In the genomic region with DNA sequence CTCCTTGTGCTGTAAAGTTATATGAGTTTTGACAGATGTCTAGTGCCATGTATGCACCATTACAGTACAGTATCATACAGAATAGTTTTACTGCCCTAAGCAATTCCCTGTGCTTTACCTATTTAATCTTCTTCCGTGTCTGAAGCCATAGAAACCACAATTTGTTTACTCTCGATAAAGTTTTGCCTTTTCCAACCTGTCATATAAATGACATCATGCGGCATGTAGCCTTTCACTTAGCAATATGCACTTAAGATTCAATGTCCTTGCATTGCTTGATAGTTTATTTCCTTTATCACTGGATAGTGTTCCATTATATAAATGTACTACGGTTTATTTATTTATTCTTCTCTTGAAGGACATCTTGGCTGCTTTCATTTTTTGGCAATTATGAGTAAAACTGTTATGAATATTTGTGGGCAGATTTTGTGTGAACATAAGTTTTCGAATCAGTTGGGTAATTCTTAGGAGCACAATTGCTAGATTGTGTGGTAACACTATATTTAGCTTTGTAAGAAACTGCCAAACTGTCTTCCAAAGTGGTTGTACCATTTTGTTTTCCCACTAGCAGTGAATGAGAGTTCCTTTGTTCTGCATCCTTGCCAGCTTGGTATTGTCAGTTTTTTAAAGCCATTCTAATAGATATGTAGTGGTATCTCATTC, we compare ENCODE assay signal across 13 cellular contexts.
DNase-seq lines count a peak whose midpoint lies in the region; FAIRE-seq and TF ChIP-seq lines count a peak whose summit lies in the region.
"Had no signal": no experiment of that assay in that cellular context is flagged by ENCODE, and none has a peak within 500 bp of the region (broad histone marks: within the 10 kb centered on the region; RNA-seq: fewer than 3 reads in every experiment).

No MANE protein-coding gene starts in this region.

- H3K4me3 ChIP-seq in AG10803 (ENCODE audit: low read length), result no peak overlapping the region

- no peak for TF ChIP-seq CTCF in AG10803 (conservative IDR thresholded peaks at IDR 0.05; ENCODE audit: low read length)

- FAIRE-seq in colon (lab: Jason Lieb, UNC), result peak; percentile 82
- FAIRE-seq: A204.1, H54 had no signal

- DNase-seq in AG10803 (ENCODE audit: low read depth) (peak; percentile 17), M059J (ENCODE audit: low read depth) (peak; percentile 28), iris pigment epithelial cell (ENCODE audit: low read depth) (peak; percentile 75), anterior cingulate cortex (lab: John Stamatoyannopoulos, UW) (no peak), NCI-H510A treated with DMSO at 0.1 percent for 48 hours (lab: John Stamatoyannopoulos, UW) (no peak), kidney tubule cell (ENCODE audit: low spot score) (no peak), NCI-H146 (lab: John Stamatoyannopoulos, UW) (no peak)
- DNase-seq: C1 segment of cervical spinal cord, NCI-H1417 treated with DMSO at 0.1 percent for 48 hours, NCI-H2029 had no signal

Comparison
In these comparisons a context has a peak if more than half of its experiments do, and no peak if none do; other contexts are left out.
1. DNase-seq: peak in AG10803 (single experiment), M059J (single experiment) and iris pigment epithelial cell (single experiment); none in anterior cingulate cortex (0 of 58), NCI-H510A treated with DMSO at 0.1 percent for 48 hours (single experiment), kidney tubule cell (single experiment) and NCI-H146 (single experiment).